ENCODE assay signal across 25 cellular contexts in genomic region chr7:25059576-25059975, GRCh38.
"Had no signal": no experiment of that assay in that cellular context is flagged by ENCODE, and none has a peak within 500 bp of the region (broad histone marks: within the 10 kb centered on the region; RNA-seq: fewer than 3 reads in every experiment).

No MANE protein-coding gene starts in this region.

- DNase-seq: dorsolateral prefrontal cortex; effector CD4-positive, alpha-beta T cell; foreskin fibroblast; gastrocnemius medialis; head of caudate nucleus; left cardiac atrium; left lung; mesenchymal stem cell; mucosa of descending colon; naive B cell; stimulated activated CD4-positive, alpha-beta T cell treated with anti-CD3 and anti-CD28 coated beads, Interleukin-12 subunit alpha, Interleukin-12 subunit beta, amount 100 ng/mL, for 4 hours; stimulated activated CD4-positive, alpha-beta T cell treated with anti-CD3 and anti-CD28 coated beads, Interleukin-1b, Interleukin-23, amount 100 ng/mL, for 48 hours; stimulated activated CD4-positive, alpha-beta T cell treated with anti-CD3 and anti-CD28 coated beads, Interleukin-4, amount 100 ng/mL, for 1 hour; stimulated activated CD8-positive, alpha-beta memory T cell treated with anti-CD3 and anti-CD28 coated beads, Interleukin-4, amount 100 ng/mL, for 48 hours; stimulated activated naive CD4-positive, alpha-beta T cell treated with Interleukin-2 at 50 U/mL for 16 hours; stomach; tibial artery; upper lobe of left lung had no signal

- H3K27ac ChIP-seq: dorsolateral prefrontal cortex, gastrocnemius medialis, left lung, prostate gland, right atrium auricular region, stomach, tibial artery, upper lobe of left lung had no signal

- H3K27me3 ChIP-seq: gastrocnemius medialis, right atrium auricular region, upper lobe of left lung had no signal

- H3K4me2 ChIP-seq: smooth muscle cell had no signal

- H3K36me3 ChIP-seq: gastrocnemius medialis, left lung, prostate gland, right atrium auricular region, stomach, tibial artery, upper lobe of left lung had no signal

- ATAC-seq: gastrocnemius medialis; left cardiac atrium; left lung; mucosa of descending colon; natural killer cell treated with Interleukin-12 subunit alpha and Interleukin-12 subunit beta and Interleukin-15 and Interleukin-18, amount 100 ng/mL, for 72 hours; sciatic nerve had no signal

- H3K4me1 Mint-ChIP-seq: mesothelial cell of epicardium, naive B cell, neural crest cell had no signal

- H3K4me3 Mint-ChIP-seq: mesothelial cell of epicardium; naive B cell; natural killer cell treated with Interleukin-12 subunit alpha and Interleukin-12 subunit beta and Interleukin-15 and Interleukin-18, amount 100 ng/mL, for 72 hours; neural crest cell had no signal

- H3K9me3 ChIP-seq: gastrocnemius medialis, left lung, mucosa of descending colon, prostate gland, right atrium auricular region, stomach, upper lobe of left lung had no signal

- H3K36me3 Mint-ChIP-seq: mesothelial cell of epicardium; naive B cell; natural killer cell treated with Interleukin-12 subunit alpha and Interleukin-12 subunit beta and Interleukin-15 and Interleukin-18, amount 100 ng/mL, for 72 hours had no signal

- H3K27me3 Mint-ChIP-seq: natural killer cell treated with Interleukin-12 subunit alpha and Interleukin-12 subunit beta and Interleukin-15 and Interleukin-18, amount 100 ng/mL, for 72 hours had no signal

- H3K9me3 Mint-ChIP-seq: natural killer cell treated with Interleukin-12 subunit alpha and Interleukin-12 subunit beta and Interleukin-15 and Interleukin-18, amount 100 ng/mL, for 72 hours; neural crest cell had no signal

- H3K4me1 ChIP-seq: gastrocnemius medialis, left lung, prostate gland, right atrium auricular region, stomach, tibial artery, upper lobe of left lung had no signal

- H3K27ac Mint-ChIP-seq: mesothelial cell of epicardium; natural killer cell treated with Interleukin-12 subunit alpha and Interleukin-12 subunit beta and Interleukin-15 and Interleukin-18, amount 100 ng/mL, for 72 hours had no signal

- H3K4me3 ChIP-seq: dorsolateral prefrontal cortex, gastrocnemius medialis, left lung, mucosa of descending colon, prostate gland, right atrium auricular region, smooth muscle cell, stomach, tibial artery, upper lobe of left lung had no signal
